Comparison of ENCODE assay signal across 8 cellular contexts in the genomic region with DNA sequence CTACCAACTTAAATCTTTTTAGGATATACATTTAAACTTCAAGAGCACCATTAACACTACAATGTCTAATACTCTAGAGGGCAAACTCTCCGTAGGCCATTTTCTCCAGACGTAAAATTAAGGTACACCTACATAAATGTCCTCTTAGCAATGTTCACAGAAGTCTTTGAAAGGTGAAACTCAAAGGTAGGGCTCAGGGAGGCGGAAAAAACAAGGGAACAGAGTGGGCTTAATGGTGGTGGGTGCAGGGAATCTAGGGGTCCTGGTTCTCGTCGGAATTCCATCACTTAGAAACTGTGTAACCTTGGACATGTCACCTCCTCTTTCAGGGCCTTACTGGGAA. TPM values are rescaled to one million over a fixed set of nuclear protein-coding genes. Genes with fewer than 3 reads are reported as not detected.
A peak's percentile ranks its signal among the peaks of the same experiment; 100 is the strongest.
DNase-seq lines count a peak whose midpoint lies in the region; ATAC-seq, FAIRE-seq and TF ChIP-seq lines count a peak whose summit lies in the region.

No MANE protein-coding gene starts in this region.

- peaks cover 4% of the 10 kb centered on the region for H3K9me3 Mint-ChIP-seq in activated CD4-positive, alpha-beta T cell treated with anti-CD3 and anti-CD28 coated beads, Interleukin-2, amount 10 ng/mL, durations not matched to agents 24 days and 14 days

- no peak for ATAC-seq in GM18519 (IDR thresholded peaks at IDR 0.05; ENCODE audit: low FRiP score, unreplicated experiment)

- no peaks in the 10 kb centered on the region for H3K9me3 ChIP-seq in mucosa of rectum (ENCODE audit: control insufficient read depth in 2 of 2, low read length in 2 of 2)

- peak overlapping the region; percentile 95 for H3K4me3 Mint-ChIP-seq in activated CD4-positive, alpha-beta T cell treated with anti-CD3 and anti-CD28 coated beads, Interleukin-2, amount 10 ng/mL, durations not matched to agents 24 days and 14 days

- no peak for TF ChIP-seq CTCF in bronchial epithelial cell (IDR thresholded peaks at IDR 0.05; ENCODE audit: insufficient read depth, low read length, severe bottlenecking)

- H3K36me3 Mint-ChIP-seq in activated CD4-positive, alpha-beta T cell treated with anti-CD3 and anti-CD28 coated beads, Interleukin-2, amount 10 ng/mL, durations not matched to agents 24 days and 14 days (ENCODE audit: low read depth), result peaks cover 4% of the 10 kb centered on the region

- peak overlapping the region; percentile 98 for H3K27ac Mint-ChIP-seq in activated CD4-positive, alpha-beta T cell treated with anti-CD3 and anti-CD28 coated beads, Interleukin-2, amount 10 ng/mL, durations not matched to agents 24 days and 14 days

- no peak for FAIRE-seq in bronchial epithelial cell (lab: Jason Lieb, UNC)

- H3K36me3 ChIP-seq in bronchial epithelial cell (ENCODE audit: control insufficient read depth, insufficient read depth, low read length), result no peaks in the 10 kb centered on the region
- H3K36me3 ChIP-seq in mucosa of rectum (ENCODE audit: control insufficient read depth in 2 of 2, insufficient read depth in 2 of 2, low read length in 2 of 2), result peaks cover 1 to 3% of the 10 kb centered on the region in 2 donors

- H3K27me3 Mint-ChIP-seq in activated CD4-positive, alpha-beta T cell treated with anti-CD3 and anti-CD28 coated beads, Interleukin-2, amount 10 ng/mL, durations not matched to agents 24 days and 14 days, result no peaks in the 10 kb centered on the region

- no peak for DNase-seq in activated CD4-positive, alpha-beta T cell treated with anti-CD3 and anti-CD28 coated beads, Interleukin-2, amount 10 ng/mL, durations not matched to agents 24 days and 14 days
- DNase-seq in activated CD4-positive, alpha-beta T cell treated with anti-CD3 and anti-CD28 coated beads for 4 hours, result no peak
- peak; percentile 18 for DNase-seq in Jurkat, Clone E6-1 (ENCODE audit: low read depth, low spot score)
- DNase-seq in bronchial epithelial cell (ENCODE audit: low read depth) (peak; percentile 38), activated gamma-delta T cell (lab: John Stamatoyannopoulos, UW) (no peak), DMS114 treated with DMSO at 0.1 percent for 48 hours (lab: John Stamatoyannopoulos, UW; ENCODE audit: unreplicated experiment) (no peak)

- H3K4me1 ChIP-seq in mucosa of rectum (ENCODE audit: control insufficient read depth in 2 of 2, insufficient read depth in 2 of 2, low read length in 2 of 2), result peaks cover 16 to 22% of the 10 kb centered on the region in 2 donors

- H3K4me1 Mint-ChIP-seq in activated CD4-positive, alpha-beta T cell treated with anti-CD3 and anti-CD28 coated beads, Interleukin-2, amount 10 ng/mL, durations not matched to agents 24 days and 14 days, result peaks cover 17% of the 10 kb centered on the region

- H3K27ac ChIP-seq in mucosa of rectum (ENCODE audit: low read depth in 2 of 2, low read length in 2 of 2), result peak overlapping the region; percentile 96 to 99

- H3K27me3 ChIP-seq in bronchial epithelial cell (ENCODE audit: control insufficient read depth, insufficient read depth, low read length), result no peaks in the 10 kb centered on the region
- H3K27me3 ChIP-seq in mucosa of rectum (ENCODE audit: control insufficient read depth in 2 of 2, insufficient read depth in 2 of 2, low read length in 2 of 2), result no peaks in the 10 kb centered on the region

- intact Hi-C loops in activated CD4-positive, alpha-beta T cell treated with anti-CD3 and anti-CD28 coated beads, Interleukin-2, amount 10 ng/mL, durations not matched to agents 24 days and 14 days (cut with micrococcal nuclease), result loop anchor here (2.0 to 5.0 kb wide), 4 partner anchors 41 to 208 kb away; no protein-coding TSS in a partner anchor

- peak overlapping the region; percentile 98 to 99 for H3K9ac ChIP-seq in mucosa of rectum (ENCODE audit: low read depth in 1 of 2, low read length in 2 of 2)

- peak overlapping the region; percentile 87 for H3K4me3 ChIP-seq in Jurkat, Clone E6-1 (ENCODE audit: low read length)
- peak overlapping the region; percentile 72 for H3K4me3 ChIP-seq in bronchial epithelial cell (ENCODE audit: low read depth, low read length)
- peak overlapping the region; percentile 88 to 92 for H3K4me3 ChIP-seq in mucosa of rectum (ENCODE audit: low read length in 2 of 2)

RNA-seq across cellular contexts. Expression of gene NFU1, which starts 0.7 kb away (rescaled TPM):
- total RNA-seq in activated CD4-positive, alpha-beta T cell treated with anti-CD3 and anti-CD28 coated beads, Interleukin-2, amount 10 ng/mL, durations not matched to agents 24 days and 14 days, result 30.4 and 32.3 TPM in 2 replicates
- 26.5 TPM for polyA plus RNA-seq in Jurkat, Clone E6-1 (2012; ENCODE audit: insufficient read depth, insufficient read length)
- total RNA-seq in bronchial epithelial cell, result 23.7 and 37.5 TPM in 2 replicates

RNA-seq across cellular contexts. Expression of gene GFPT1, which starts 49.5 kb away (rescaled TPM):
- total RNA-seq in activated CD4-positive, alpha-beta T cell treated with anti-CD3 and anti-CD28 coated beads, Interleukin-2, amount 10 ng/mL, durations not matched to agents 24 days and 14 days, result 48.8 and 50.6 TPM in 2 replicates
- polyA plus RNA-seq in Jurkat, Clone E6-1 (2012; ENCODE audit: insufficient read depth, insufficient read length), result 19.1 TPM
- 100.0 and 101 TPM in 2 replicates for total RNA-seq in bronchial epithelial cell

Comparison
In these comparisons a context has a peak if more than half of its experiments do, and no peak if none do; other contexts are left out.
1. DNase-seq: peak in Jurkat, Clone E6-1 (single experiment) and bronchial epithelial cell (single experiment); none in activated CD4-positive, alpha-beta T cell treated with anti-CD3 and anti-CD28 coated beads, Interleukin-2, amount 10 ng/mL, durations not matched to agents 24 days and 14 days (single experiment), activated CD4-positive, alpha-beta T cell treated with anti-CD3 and anti-CD28 coated beads for 4 hours (0 of 2), activated gamma-delta T cell (single experiment) and DMS114 treated with DMSO at 0.1 percent for 48 hours (single experiment).
2. Peak in every context shown above with its lines, with median percentiles within 50 percentile points of each other: H3K4me3 ChIP-seq.